In the genomic region with DNA sequence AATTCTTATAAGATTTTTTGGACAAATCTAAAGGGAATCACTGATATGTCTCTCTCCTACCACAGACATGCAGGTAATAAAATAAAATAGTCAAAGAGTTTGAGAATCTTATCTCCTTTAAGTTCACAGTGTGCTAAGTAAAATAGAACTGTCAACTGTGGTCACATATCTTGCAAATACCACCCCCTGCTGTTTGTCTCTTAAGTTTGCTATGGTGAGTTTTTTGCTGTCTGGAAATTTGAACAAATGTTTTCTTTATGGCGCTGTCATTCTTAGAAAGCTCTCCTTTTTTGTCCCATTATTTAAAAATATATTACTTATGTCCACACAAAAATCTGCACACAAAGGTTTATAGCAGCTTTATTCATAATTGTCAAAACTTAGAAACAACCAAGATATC, we compare ENCODE assay signal across 10 cellular contexts. TPM values are rescaled to one million over a fixed set of nuclear protein-coding genes. Genes with fewer than 3 reads are reported as not detected.
DNase-seq lines count a peak whose midpoint lies in the region; ATAC-seq and TF ChIP-seq lines count a peak whose summit lies in the region.
"Had no signal": no experiment of that assay in that cellular context is flagged by ENCODE, and none has a peak within 500 bp of the region (broad histone marks: within the 10 kb centered on the region; RNA-seq: fewer than 3 reads in every experiment).

No MANE protein-coding gene starts in this region.

- H3K36me3 ChIP-seq in psoas muscle (ENCODE audit: insufficient read depth in 1 of 2, low read depth in 1 of 2) = no peaks in the 10 kb centered on the region

- H3K4me1 ChIP-seq in psoas muscle = no peaks in the 10 kb centered on the region

- intact Hi-C loops in psoas muscle (cut with DNase I) = loop anchor here in 1 of 2 donors (5.0 kb wide), 1 partner anchor 310 kb away; no protein-coding TSS in a partner anchor

- TF ChIP-seq CTCF in NB4 (IDR thresholded peaks at IDR 0.05; ENCODE audit: low read depth, low read length) (peak; percentile 44), psoas muscle (IDR thresholded peaks at IDR 0.05) (peak; percentile 17)

- no peak overlapping the region for H3K4me3 ChIP-seq in NB4 (ENCODE audit: low read depth, low read length)
- no peak overlapping the region for H3K4me3 ChIP-seq in psoas muscle

- no peak for TF ChIP-seq POLR2A in NB4 (IDR thresholded peaks at IDR 0.05; ENCODE audit: extremely low read depth, insufficient read length)

- no peaks in the 10 kb centered on the region for H3K9me3 ChIP-seq in psoas muscle

- DNase-seq in NOMO-1 treated with DMSO at 0.1 percent for 48 hours (lab: John Stamatoyannopoulos, UW; ENCODE audit: unreplicated experiment) = peak; percentile 26
- DNase-seq in NOMO-1 treated with dmso at 0.1 percent for 144 hours (lab: John Stamatoyannopoulos, UW; ENCODE audit: unreplicated experiment) = no peak
- peak; percentile 75 for DNase-seq in NB4 (ENCODE audit: low read depth)
- DNase-seq in dermis blood vessel endothelial cell = peak; percentile 83
- no peak for DNase-seq in psoas muscle
- no peak for DNase-seq in cerebellar cortex (ENCODE audit: low spot score)
- DNase-seq: NCI-H1436, retina had no signal

- no peaks in the 10 kb centered on the region for H3K27me3 ChIP-seq in psoas muscle (ENCODE audit: insufficient read depth in 3 of 3, low read length in 2 of 3)

- 41 to 50% (median 49%) methylated on average over 1 of the region's 1 CpG for WGBS in psoas muscle, 3 donors

- H3K27ac ChIP-seq in psoas muscle = no peak overlapping the region

- no peak for ATAC-seq in psoas muscle
- no peak for ATAC-seq in GM19324 (IDR thresholded peaks at IDR 0.05; ENCODE audit: low FRiP score, unreplicated experiment)
- no peak for ATAC-seq in GM21717 (IDR thresholded peaks at IDR 0.05; ENCODE audit: unreplicated experiment)

RNA-seq across cellular contexts. Expression of a gene that starts 19.6 kb away (rescaled TPM):
- total RNA-seq in dermis blood vessel endothelial cell (203 and 350 TPM in 2 replicates), psoas muscle (1 to 10 TPM; 4.1 to 8.4 (median 7.7) TPM)
- 10 to 100 TPM in 2 of 3 donors, 1 to 10 TPM in 1; 8.8 to 12.4 (median 11.8) TPM for polyA plus RNA-seq in psoas muscle

RNA-seq across cellular contexts. Expression of a gene that starts 40.4 kb away (rescaled TPM):
- total RNA-seq in dermis blood vessel endothelial cell (28.2 and 31.1 TPM in 2 replicates), psoas muscle (1 to 10 TPM; 1.8 to 3.9 (median 2.4) TPM)
- polyA plus RNA-seq in psoas muscle = 1 to 10 TPM; 3.3 to 3.6 (median 3.5) TPM

RNA-seq across cellular contexts. Expression of a gene that starts 43.3 kb away (rescaled TPM):
- total RNA-seq in dermis blood vessel endothelial cell (not detected in 2 replicates), psoas muscle (10 to 100 TPM in 1 of 4 donors, 1 to 10 TPM in 3; 3.4 to 15.9 (median 4.9) TPM)
- polyA plus RNA-seq in psoas muscle = 1 to 10 TPM; 2.2 to 5.6 (median 3.9) TPM

RNA-seq across cellular contexts. Expression of a gene that starts 43.7 kb away (rescaled TPM):
- total RNA-seq in dermis blood vessel endothelial cell = not detected in 2 replicates
- 10 to 100 TPM in 1 of 4 donors, 1 to 10 TPM in 3; 2.9 to 13.7 (median 4.2) TPM for total RNA-seq in psoas muscle
- polyA plus RNA-seq in psoas muscle = 1 to 10 TPM; 2.3 to 3.2 (median 3.0) TPM

Comparison
In these comparisons a context has a peak if more than half of its experiments do, and no peak if none do; other contexts are left out.
1. DNase-seq: peak in NOMO-1 treated with DMSO at 0.1 percent for 48 hours (single experiment), NB4 (single experiment) and dermis blood vessel endothelial cell (single experiment); none in NOMO-1 treated with dmso at 0.1 percent for 144 hours (single experiment), psoas muscle (0 of 2) and cerebellar cortex (single experiment).
2. RNA of a gene that starts 19.6 kb away (total RNA-seq): 203 to 350 TPM in dermis blood vessel endothelial cell; 4.1 to 8.4 TPM in psoas muscle; every median in the first group is over 10 times any median in the second.